Comparison of ENCODE assay signal across 8 cellular contexts in genomic region chr12:6372403-6373003, GRCh38. TPM values are rescaled to one million over a fixed set of nuclear protein-coding genes. Genes with fewer than 3 reads are reported as not detected.
A peak's percentile ranks its signal among the peaks of the same experiment; 100 is the strongest.
DNase-seq lines count a peak whose midpoint lies in the region; ATAC-seq lines count a peak whose summit lies in the region.

No MANE protein-coding gene starts in this region.

- H3K27me3 Mint-ChIP-seq in activated CD4-positive, alpha-beta T cell treated with anti-CD3 and anti-CD28 coated beads, Interleukin-2, amount 10 ng/mL, durations not matched to agents 7 days and 5 days: no peaks in the 10 kb centered on the region
- H3K27me3 Mint-ChIP-seq in activated naive CD8-positive, alpha-beta T cell treated with anti-CD3 and anti-CD28 coated beads for 36 hours: no peaks in the 10 kb centered on the region

- CTCF ChIA-PET in activated CD4-positive, alpha-beta T cell treated with anti-CD3 and anti-CD28 coated beads, Interleukin-2, amount 10 ng/mL, durations not matched to agents 7 days and 5 days (lab: Charles Lee): no interaction called here

- peaks cover 55% of the 10 kb centered on the region for H3K4me1 Mint-ChIP-seq in activated CD4-positive, alpha-beta T cell treated with anti-CD3 and anti-CD28 coated beads, Interleukin-2, amount 10 ng/mL, durations not matched to agents 7 days and 5 days
- peaks cover 49% of the 10 kb centered on the region for H3K4me1 Mint-ChIP-seq in activated naive CD8-positive, alpha-beta T cell treated with anti-CD3 and anti-CD28 coated beads for 36 hours

- H3K27ac Mint-ChIP-seq in activated CD4-positive, alpha-beta T cell treated with anti-CD3 and anti-CD28 coated beads, Interleukin-2, amount 10 ng/mL, durations not matched to agents 7 days and 5 days: peak overlapping the region; percentile 76
- H3K27ac Mint-ChIP-seq in activated naive CD8-positive, alpha-beta T cell treated with anti-CD3 and anti-CD28 coated beads for 36 hours: peak overlapping the region; percentile 86

- DNase-seq in activated CD4-positive, alpha-beta T cell treated with anti-CD3 and anti-CD28 coated beads, Interleukin-2, amount 10 ng/mL, durations not matched to agents 7 days and 5 days: no peak
- DNase-seq in activated CD4-positive, alpha-beta T cell treated with anti-CD3 and anti-CD28 coated beads for 48 hours: no peak
- DNase-seq in NCI-H2107 (lab: John Stamatoyannopoulos, UW) (peak; percentile 62), kidney glomerular epithelial cell (lab: John Stamatoyannopoulos, UW) (peak; percentile 64), cerebellar cortex (ENCODE audit: low spot score) (no peak)
- DNase-seq in activated naive CD8-positive, alpha-beta T cell treated with anti-CD3 and anti-CD28 coated beads for 36 hours: no peak

- no peak for ATAC-seq in GM21576 (IDR thresholded peaks at IDR 0.05; ENCODE audit: unreplicated experiment)

- POLR2A ChIA-PET in activated CD4-positive, alpha-beta T cell treated with anti-CD3 and anti-CD28 coated beads, Interleukin-2, amount 10 ng/mL, durations not matched to agents 7 days and 5 days (lab: Charles Lee): no interaction called here

- no peaks in the 10 kb centered on the region for H3K36me3 Mint-ChIP-seq in activated CD4-positive, alpha-beta T cell treated with anti-CD3 and anti-CD28 coated beads, Interleukin-2, amount 10 ng/mL, durations not matched to agents 7 days and 5 days (ENCODE audit: low read depth)
- no peaks in the 10 kb centered on the region for H3K36me3 Mint-ChIP-seq in activated naive CD8-positive, alpha-beta T cell treated with anti-CD3 and anti-CD28 coated beads for 36 hours

- H3K27ac ChIP-seq in urinary bladder (ENCODE audit: low read depth): peak overlapping the region; percentile 91

- H3K4me1 ChIP-seq in urinary bladder (ENCODE audit: insufficient read depth): peaks cover 2% of the 10 kb centered on the region

- WGBS in urinary bladder: 31% methylated on average over 8 of the region's 8 CpGs

- no peak overlapping the region for H3K4me3 Mint-ChIP-seq in activated CD4-positive, alpha-beta T cell treated with anti-CD3 and anti-CD28 coated beads, Interleukin-2, amount 10 ng/mL, durations not matched to agents 7 days and 5 days
- H3K4me3 Mint-ChIP-seq in activated naive CD8-positive, alpha-beta T cell treated with anti-CD3 and anti-CD28 coated beads for 36 hours: peak overlapping the region; percentile 27

- H3K36me3 ChIP-seq in urinary bladder (ENCODE audit: insufficient read depth): no peaks in the 10 kb centered on the region

- H3K4me3 ChIP-seq in urinary bladder (ENCODE audit: low read depth, low read length): no peak overlapping the region

- no peaks in the 10 kb centered on the region for H3K9me3 Mint-ChIP-seq in activated CD4-positive, alpha-beta T cell treated with anti-CD3 and anti-CD28 coated beads, Interleukin-2, amount 10 ng/mL, durations not matched to agents 7 days and 5 days
- no peaks in the 10 kb centered on the region for H3K9me3 Mint-ChIP-seq in activated naive CD8-positive, alpha-beta T cell treated with anti-CD3 and anti-CD28 coated beads for 36 hours

RNA-seq across cellular contexts. Expression of gene SCNN1A, which starts 2.9 kb away (rescaled TPM):
- under 1 TPM; 0.54 to 0.67 TPM for total RNA-seq in activated CD4-positive, alpha-beta T cell treated with anti-CD3 and anti-CD28 coated beads, Interleukin-2, amount 10 ng/mL, durations not matched to agents 7 days and 5 days
- 1 to 10 TPM; 2.7 to 3.7 TPM for total RNA-seq in activated naive CD8-positive, alpha-beta T cell treated with anti-CD3 and anti-CD28 coated beads for 36 hours
- 5.7 TPM for total RNA-seq in urinary bladder
- 10.4 TPM for polyA plus RNA-seq in urinary bladder

RNA-seq across cellular contexts. Expression of gene LTBR, which starts 11.5 kb away (rescaled TPM):
- total RNA-seq in activated CD4-positive, alpha-beta T cell treated with anti-CD3 and anti-CD28 coated beads, Interleukin-2, amount 10 ng/mL, durations not matched to agents 7 days and 5 days: not detected
- total RNA-seq in activated naive CD8-positive, alpha-beta T cell treated with anti-CD3 and anti-CD28 coated beads for 36 hours: 1 to 10 TPM; 1.1 to 1.5 TPM
- 29.6 TPM for total RNA-seq in urinary bladder
- 126 TPM for polyA plus RNA-seq in urinary bladder

RNA-seq across cellular contexts. Expression of gene TNFRSF1A, which starts 30.6 kb away (rescaled TPM):
- total RNA-seq in activated CD4-positive, alpha-beta T cell treated with anti-CD3 and anti-CD28 coated beads, Interleukin-2, amount 10 ng/mL, durations not matched to agents 7 days and 5 days: 10 to 100 TPM; 59.3 to 64.4 TPM
- total RNA-seq in activated naive CD8-positive, alpha-beta T cell treated with anti-CD3 and anti-CD28 coated beads for 36 hours: 10 to 100 TPM; 44.8 to 49.1 TPM
- 56.1 TPM for total RNA-seq in urinary bladder
- polyA plus RNA-seq in urinary bladder: 223 TPM

Comparison
In these comparisons a context has a peak if more than half of its experiments do, and no peak if none do; other contexts are left out.
1. DNase-seq: peak in NCI-H2107 (single experiment) and kidney glomerular epithelial cell (single experiment); none in activated CD4-positive, alpha-beta T cell treated with anti-CD3 and anti-CD28 coated beads, Interleukin-2, amount 10 ng/mL, durations not matched to agents 7 days and 5 days (single experiment), activated CD4-positive, alpha-beta T cell treated with anti-CD3 and anti-CD28 coated beads for 48 hours (single experiment), activated naive CD8-positive, alpha-beta T cell treated with anti-CD3 and anti-CD28 coated beads for 36 hours (single experiment) and cerebellar cortex (single experiment).
2. RNA of gene LTBR, which starts 11.5 kb away (total RNA-seq): 29.6 TPM in urinary bladder (single experiment); 1.1 to 1.5 TPM in activated naive CD8-positive, alpha-beta T cell treated with anti-CD3 and anti-CD28 coated beads for 36 hours and not detected in activated CD4-positive, alpha-beta T cell treated with anti-CD3 and anti-CD28 coated beads, Interleukin-2, amount 10 ng/mL, durations not matched to agents 7 days and 5 days; every median in the first group is over 10 times any median in the second.